Comparison of ENCODE assay signal across 9 cellular contexts in the genomic region with DNA sequence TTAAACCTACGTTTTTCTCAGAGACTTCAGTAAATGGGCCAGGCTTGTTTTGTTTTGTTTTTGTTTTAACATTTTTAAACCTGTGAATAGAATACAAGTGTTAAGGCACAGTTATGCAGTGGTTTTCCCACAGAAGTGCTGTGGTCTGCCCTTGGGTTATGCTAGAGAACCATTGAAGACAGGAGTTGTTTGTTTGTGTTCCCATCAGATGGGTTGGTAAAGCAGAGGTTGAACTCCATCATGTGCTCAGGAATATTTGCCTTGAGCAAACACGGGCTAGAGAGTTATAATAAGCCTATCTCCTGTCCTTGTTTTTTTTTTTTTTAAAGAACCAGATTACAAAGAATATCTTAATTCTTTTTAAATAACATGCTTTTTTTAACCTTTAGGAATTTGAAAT. TPM values are rescaled to one million over a fixed set of nuclear protein-coding genes. Genes with fewer than 3 reads are reported as not detected.
DNase-seq lines count a peak whose midpoint lies in the region; ATAC-seq and TF ChIP-seq lines count a peak whose summit lies in the region.
"Had no signal": no experiment of that assay in that cellular context is flagged by ENCODE, and none has a peak within 500 bp of the region (broad histone marks: within the 10 kb centered on the region; RNA-seq: fewer than 3 reads in every experiment).

No MANE protein-coding gene starts in this region.

- H3K36me3 ChIP-seq in upper lobe of left lung, result peaks cover 0 to 18% (median 3%) of the 10 kb centered on the region in 4 donors
- H3K36me3 ChIP-seq in WERI-Rb-1, result peaks cover 19% of the 10 kb centered on the region

- DNase-seq in Right ventricle myocardium superior, result no peak
- no peak for DNase-seq in right cardiac atrium
- peak; percentile 97 for DNase-seq in SK-MEL-5 (ENCODE audit: low read depth, low spot score)
- DNase-seq in kidney glomerular epithelial cell (lab: John Stamatoyannopoulos, UW), result peak; percentile 59
- no peak for DNase-seq in upper lobe of left lung
- DNase-seq in mesenteric fat pad (ENCODE audit: low spot score), result no peak
- DNase-seq in WERI-Rb-1, result no peak
- DNase-seq: DMS 273 treated with DMSO at 0.1 percent for 48 hours had no signal

- intact Hi-C loops in Right ventricle myocardium superior (cut with DNase I), result no loop called here
- intact Hi-C loops in right cardiac atrium (cut with DNase I), result no loop called here

- in situ Hi-C loops in SK-MEL-5 (cut with HindIII; ENCODE audit: low pct_unique_long_range_greater_than_20kb, low sequenced_read_pairs), result loop anchor here (25.0 kb wide), 1 partner anchor 97 kb away; no protein-coding TSS in a partner anchor

- peak; percentile 45 for ATAC-seq in Right ventricle myocardium superior (ENCODE audit: poor library complexity)
- no peak for ATAC-seq in right cardiac atrium
- ATAC-seq in upper lobe of left lung (ENCODE audit: low FRiP score in 2 of 2), result peak; percentile 58 to 78
- no peak for ATAC-seq in HG03097 (IDR thresholded peaks at IDR 0.05; ENCODE audit: low FRiP score, unreplicated experiment)

- 39% methylated on average over 2 of the region's 2 CpGs for WGBS in right cardiac atrium
- WGBS in upper lobe of left lung, 2 donors, result 39 to 41% methylated on average over 2 of the region's 2 CpGs

- H3K27ac ChIP-seq in right cardiac atrium (ENCODE audit: low read length), result no peak overlapping the region
- peak overlapping the region; percentile 29 to 74 (median 55) for H3K27ac ChIP-seq in upper lobe of left lung
- no peak overlapping the region for H3K27ac ChIP-seq in WERI-Rb-1

- H3K4me3 ChIP-seq in right cardiac atrium (ENCODE audit: low read length) (no peak overlapping the region), upper lobe of left lung (no peak overlapping the region), WERI-Rb-1 (ENCODE audit: low read depth, low read length) (no peak overlapping the region)

- TF ChIP-seq CTCF in upper lobe of left lung (IDR thresholded peaks at IDR 0.05) (no peak), WERI-Rb-1 (IDR thresholded peaks at IDR 0.05; ENCODE audit: low read depth, low read length) (no peak)

- H3K27me3 ChIP-seq in right cardiac atrium (ENCODE audit: control insufficient read depth, insufficient read depth) (no peaks in the 10 kb centered on the region), upper lobe of left lung (no peaks in the 10 kb centered on the region), WERI-Rb-1 (ENCODE audit: insufficient read depth, low read depth, severe bottlenecking) (no peaks in the 10 kb centered on the region)

- peaks cover 7% of the 10 kb centered on the region for H3K4me1 ChIP-seq in right cardiac atrium (ENCODE audit: control insufficient read depth, insufficient read depth, low read length)
- H3K4me1 ChIP-seq in upper lobe of left lung, result peaks cover 24 to 35% (median 33%) of the 10 kb centered on the region in 4 donors

- H3K9me3 ChIP-seq in right cardiac atrium (ENCODE audit: control insufficient read depth, low read length), result no peaks in the 10 kb centered on the region
- H3K9me3 ChIP-seq in upper lobe of left lung, result no peaks in the 10 kb centered on the region
- no peaks in the 10 kb centered on the region for H3K9me3 ChIP-seq in WERI-Rb-1 (ENCODE audit: severe bottlenecking)

- no peak for TF ChIP-seq EP300 in upper lobe of left lung (IDR thresholded peaks at IDR 0.05)

- no peak for TF ChIP-seq POLR2A in upper lobe of left lung (IDR thresholded peaks at IDR 0.05)

RNA-seq across cellular contexts. Expression of a gene that starts 28.5 kb away (rescaled TPM):
- total RNA-seq in Right ventricle myocardium superior (81.1 TPM), right cardiac atrium (100 to 1,000 TPM in 3 of 4 donors, 10 to 100 TPM in 1; 84.7 to 115 (median 104) TPM), upper lobe of left lung (100 to 1,000 TPM in 1 of 6 donors, 10 to 100 TPM in 5; 42.4 to 104 (median 60.9) TPM), mesenteric fat pad (160 TPM)
- 32.7 TPM for polyA plus RNA-seq in right cardiac atrium
- 56.7 and 57.0 TPM in 2 replicates for total RNA-seq in SK-MEL-5 (2014; rRNA removed; shearing (Covaris generic))
- polyA plus RNA-seq in SK-MEL-5 (2015; cell fraction: cytosol; rRNA removed), result 45.0 and 63.4 TPM in 2 replicates
- 39.2 and 65.1 TPM in 2 replicates for polyA plus RNA-seq in SK-MEL-5 (2015; cell fraction: nucleus; rRNA removed)

Comparison
In these comparisons a context has a peak if more than half of its experiments do, and no peak if none do; other contexts are left out.
1. ATAC-seq: peak in Right ventricle myocardium superior (single experiment) and upper lobe of left lung (2 of 2); none in right cardiac atrium (0 of 2) and HG03097 (single experiment).
2. DNase-seq: peak in SK-MEL-5 (single experiment) and kidney glomerular epithelial cell (single experiment); none in Right ventricle myocardium superior (single experiment), right cardiac atrium (0 of 3), upper lobe of left lung (0 of 2), mesenteric fat pad (single experiment) and WERI-Rb-1 (single experiment).
3. H3K27ac ChIP-seq: peak in upper lobe of left lung (4 of 4); none in right cardiac atrium (single experiment) and WERI-Rb-1 (single experiment).